ENCODE assay signal across 8 cellular contexts in the genomic region with DNA sequence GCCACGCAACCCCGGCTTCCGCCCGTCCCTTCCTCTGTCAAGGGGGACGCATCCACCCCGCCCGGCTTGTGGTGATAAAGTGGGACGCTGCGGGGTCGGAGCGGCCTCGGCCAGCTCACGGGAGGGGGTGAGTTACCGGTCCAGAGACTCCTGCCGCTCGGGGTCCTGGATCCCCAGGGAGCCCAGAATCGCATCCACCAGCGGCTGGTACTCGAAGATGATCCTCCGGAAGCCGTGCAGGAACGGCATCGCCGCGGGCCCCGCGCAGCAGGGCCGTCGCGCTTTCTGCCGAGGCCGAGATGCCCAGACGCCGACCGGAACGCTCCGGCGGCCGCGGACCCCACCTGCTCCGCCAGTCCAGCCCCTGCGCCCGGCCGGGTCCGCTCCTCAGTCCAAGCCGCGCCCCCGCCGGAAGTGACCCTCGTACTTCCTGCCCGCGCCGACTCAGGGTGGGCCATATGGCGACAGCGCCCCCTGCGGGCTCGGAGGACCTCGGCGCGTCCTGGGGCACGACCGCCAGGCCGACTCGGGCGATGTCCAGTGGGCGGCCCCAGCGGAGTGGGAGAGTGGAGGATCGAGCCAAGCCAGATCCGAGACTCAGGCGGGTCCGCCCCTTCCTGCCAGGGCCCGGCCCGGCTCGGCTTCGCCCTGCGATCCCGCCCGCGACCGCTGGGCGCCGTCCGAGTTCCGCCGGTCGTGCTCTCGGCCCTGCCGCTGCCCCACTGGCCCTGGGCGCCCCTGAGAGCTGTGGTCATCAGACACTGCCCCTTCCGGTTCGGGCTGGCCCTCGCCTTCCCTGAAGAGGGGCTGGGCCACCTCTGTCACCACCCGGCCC. TPM values are rescaled to one million over a fixed set of nuclear protein-coding genes. Genes with fewer than 3 reads are reported as not detected.
DNase-seq lines count a peak whose midpoint lies in the region; ATAC-seq and TF ChIP-seq lines count a peak whose summit lies in the region.

A gene with protein sequence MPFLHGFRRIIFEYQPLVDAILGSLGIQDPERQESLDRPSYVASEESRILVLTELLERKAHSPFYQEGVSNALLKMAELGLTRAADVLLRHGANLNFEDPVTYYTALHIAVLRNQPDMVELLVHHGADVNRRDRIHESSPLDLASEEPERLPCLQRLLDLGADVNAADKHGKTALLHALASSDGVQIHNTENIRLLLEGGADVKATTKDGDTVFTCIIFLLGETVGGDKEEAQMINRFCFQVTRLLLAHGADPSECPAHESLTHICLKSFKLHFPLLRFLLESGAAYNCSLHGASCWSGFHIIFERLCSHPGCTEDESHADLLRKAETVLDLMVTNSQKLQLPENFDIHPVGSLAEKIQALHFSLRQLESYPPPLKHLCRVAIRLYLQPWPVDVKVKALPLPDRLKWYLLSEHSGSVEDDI (minus strand): TSS at position 401 of the 835 bp plus-strand sequence. CDS start 152 bp downstream, at position 249.

- H3K27ac ChIP-seq in HUES6 (ENCODE audit: low read depth, low read length), result no peak within 1 kb of the TSS
- H3K27ac ChIP-seq in OCI-LY7 (ENCODE audit: low read depth, low read length, poor library complexity, severe bottlenecking), result peak within 1 kb of the TSS; percentile 9
- H3K27ac ChIP-seq in epithelial cell of prostate, result peak within 1 kb of the TSS; percentile 49

- CTCF ChIA-PET in OCI-LY7 (lab: Charles Lee; ENCODE audit: unreplicated experiment), result no interaction called here

- DNase-seq in DMS 273 (lab: John Stamatoyannopoulos, UW; ENCODE audit: unreplicated experiment) (peak; percentile 97), OCI-LY7 (ENCODE audit: low spot score) (peak; percentile 93), activated T-cell treated with anti-CD3 and anti-CD28 coated beads for 24 hours (ENCODE audit: low read depth) (peak; percentile 91), epithelial cell of prostate (ENCODE audit: low read depth, low spot score) (peak; percentile 55), mucosa of gallbladder (ENCODE audit: low spot score) (peak; percentile 96)
- peak; percentile 84 for DNase-seq in stimulated activated CD8-positive, alpha-beta memory T cell treated with anti-CD3 and anti-CD28 coated beads, Interleukin-4, amount 100 ng/mL, for 4 hours (ENCODE audit: low read depth in 2 of 2, low spot score in 1 of 2)

- H3K36me3 ChIP-seq in HUES6 (ENCODE audit: control insufficient read depth, insufficient read depth, low read length), result peaks cover 24% of the 10 kb centered on the region
- H3K36me3 ChIP-seq in OCI-LY7 (ENCODE audit: insufficient read depth, low read length), result peaks cover 27% of the 10 kb centered on the region

- H3K9ac ChIP-seq in HUES6 (ENCODE audit: low read length), result peak within 1 kb of the TSS; percentile 84

- ATAC-seq in GM21390 (IDR thresholded peaks at IDR 0.05; ENCODE audit: unreplicated experiment), result peak; percentile 92

- H4K20me1 ChIP-seq in OCI-LY7 (ENCODE audit: insufficient read depth, low read length), result no peaks in the 10 kb centered on the region

- peak; percentile 97 for TF ChIP-seq CTCF in OCI-LY7 (conservative IDR thresholded peaks at IDR 0.05; ENCODE audit: low read length)

- no peaks in the 10 kb centered on the region for H3K9me3 ChIP-seq in HUES6 (ENCODE audit: control insufficient read depth, insufficient read depth, low read depth, low read length)
- H3K9me3 ChIP-seq in OCI-LY7 (ENCODE audit: low read length), result no peaks in the 10 kb centered on the region

- peak within 1 kb of the TSS; percentile 81 for H3K4me2 ChIP-seq in OCI-LY7 (ENCODE audit: low read length)

- H2AFZ ChIP-seq in OCI-LY7 (ENCODE audit: low read length), result peak within 1 kb of the TSS; percentile 85

- no peaks in the 10 kb centered on the region for H3K27me3 ChIP-seq in HUES6 (ENCODE audit: control insufficient read depth, insufficient read depth, low read length)

- peaks cover 12% of the 10 kb centered on the region for H3K79me2 ChIP-seq in OCI-LY7 (ENCODE audit: insufficient read depth, low read depth, low read length)

- H3K4me1 ChIP-seq in HUES6 (ENCODE audit: control insufficient read depth, insufficient read depth, low read length) (peaks cover 12% of the 10 kb centered on the region), OCI-LY7 (ENCODE audit: insufficient read depth, low read length, poor library complexity, severe bottlenecking) (peaks cover 11% of the 10 kb centered on the region)

- no TSS peak for BruUV-seq in OCI-LY7 (replicated peaks; lab: Mats Ljungman, UMichigan)

- no peaks in the 10 kb centered on the region for H3K9me2 ChIP-seq in OCI-LY7 (ENCODE audit: insufficient read depth, low read length)

- intact Hi-C loops in OCI-LY7 (cut with micrococcal nuclease; ENCODE audit: unreplicated experiment), result loop anchor here (2.0 to 5.0 kb wide), 2 partner anchors 95 to 143 kb away; no protein-coding TSS in a partner anchor

- H3K4me3 ChIP-seq in HUES6 (ENCODE audit: low read depth, low read length), result peak within 1 kb of the TSS; percentile 84
- H3K4me3 ChIP-seq in OCI-LY7 (ENCODE audit: low read depth, low read length, poor library complexity, severe bottlenecking), result peak within 1 kb of the TSS; percentile 97

- POLR2A ChIA-PET in OCI-LY7 (lab: Charles Lee), result no interaction called here

RNA-seq across cellular contexts. Expression of the gene that starts here (rescaled TPM):
- total RNA-seq in OCI-LY7 (2014; rRNA removed; shearing (Covaris generic)), result 17.5 and 21.4 TPM in 2 replicates
- total RNA-seq in OCI-LY7 (2022) (18.9 and 19.0 TPM in 2 replicates), mucosa of gallbladder (21.0 TPM)
